1 cellular context compared by ENCODE assay signal in the genomic region with DNA sequence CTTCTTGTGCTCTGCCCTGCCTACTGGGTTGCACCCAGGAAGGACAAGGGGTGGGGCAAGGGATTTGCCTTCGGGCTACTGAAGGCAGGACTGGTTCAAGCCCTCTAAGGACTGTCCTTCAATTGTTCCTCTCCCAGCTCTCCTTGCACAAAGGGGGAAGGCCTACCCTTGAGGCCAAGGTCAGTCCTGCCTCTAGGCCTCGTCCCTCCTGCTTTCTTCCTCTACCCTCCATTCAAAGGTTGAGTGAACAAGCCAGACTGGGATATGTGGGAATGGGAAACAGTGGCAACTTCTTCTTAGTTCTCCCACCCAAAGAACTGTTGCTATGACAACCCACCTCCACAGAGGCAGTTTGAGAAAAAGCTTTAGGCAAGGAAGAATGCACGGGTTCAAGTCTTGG.
A peak's percentile ranks its signal among the peaks of the same experiment; 100 is the strongest.
TF ChIP-seq lines count a peak whose summit lies in the region.

No MANE protein-coding gene starts in this region.

TF ChIP-seq in GM12878, 131 proteins besides CTCF, POLR2A, EP300 and RAD21:
- TF ChIP-seq JUNB (IDR thresholded peaks at IDR 0.05) (no peak), BMI1 (IDR thresholded peaks at IDR 0.05; ENCODE audit: borderline replicate concordance) (peak; percentile 49; the same call in 1 of the 2 replicates)
